ENCODE assay signal across 8 cellular contexts in genomic region chr16:30063893-30064745, GRCh38. TPM values are rescaled to one million over a fixed set of nuclear protein-coding genes. Genes with fewer than 3 reads are reported as not detected.
DNase-seq lines count a peak whose midpoint lies in the region; ATAC-seq and TF ChIP-seq lines count a peak whose summit lies in the region.

No MANE protein-coding gene starts in this region.

- peak in 13 of 14 donors; percentile 71 to 90 (median 79) for DNase-seq in C1 segment of cervical spinal cord (lab: John Stamatoyannopoulos, UW)
- peak; percentile 33 for DNase-seq in NCI-H1694 treated with DMSO at 0.1 percent for 48 hours (lab: John Stamatoyannopoulos, UW)
- DNase-seq in WTC11 (ENCODE audit: low spot score), result peak; percentile 56
- peak; percentile 35 to 37 for DNase-seq in central memory CD8-positive, alpha-beta T cell (ENCODE audit: low spot score in 2 of 2)
- DNase-seq in stimulated activated CD4-positive, alpha-beta T cell treated with anti-CD3 and anti-CD28 coated beads, Interleukin-1b, Interleukin-23, amount 100 ng/mL, for 24 hours (ENCODE audit: low read depth in 4 of 4, low spot score in 1 of 4), result peak; percentile 49 to 75 (median 56)

- H3K27ac ChIP-seq in layer of hippocampus (ENCODE audit: low read depth, low read length), result peak overlapping the region; percentile 100

- H3K27me3 ChIP-seq in layer of hippocampus (ENCODE audit: control insufficient read depth, insufficient read depth, low read length), result no peaks in the 10 kb centered on the region

- ATAC-seq in GM21360 (IDR thresholded peaks at IDR 0.05; ENCODE audit: unreplicated experiment), result peak; percentile 32
- peak; percentile 33 for ATAC-seq in WTC11
- no peak for ATAC-seq in central memory CD8-positive, alpha-beta T cell (replicated peaks; ENCODE audit: extremely low read depth, poor library complexity, severe bottlenecking)
- ATAC-seq in HG03025 (IDR thresholded peaks at IDR 0.05; ENCODE audit: low FRiP score, unreplicated experiment), result no peak

- H3K4me3 Mint-ChIP-seq in WTC11, result peak overlapping the region; percentile 96
- H3K4me3 Mint-ChIP-seq in central memory CD8-positive, alpha-beta T cell, result peak overlapping the region; percentile 96

- H3K27me3 Mint-ChIP-seq in WTC11 (ENCODE audit: low read depth), result no peaks in the 10 kb centered on the region
- H3K27me3 Mint-ChIP-seq in central memory CD8-positive, alpha-beta T cell, result no peaks in the 10 kb centered on the region

- peaks cover 25% of the 10 kb centered on the region for H3K36me3 Mint-ChIP-seq in WTC11
- peaks cover 41% of the 10 kb centered on the region for H3K36me3 Mint-ChIP-seq in central memory CD8-positive, alpha-beta T cell (ENCODE audit: insufficient read depth)

- H3K9me3 Mint-ChIP-seq in WTC11, result no peaks in the 10 kb centered on the region
- H3K9me3 Mint-ChIP-seq in central memory CD8-positive, alpha-beta T cell, result no peaks in the 10 kb centered on the region

- CTCF ChIA-PET in WTC11 (lab: Charles Lee), result interaction anchor here (0.6 to 5.1 kb wide), 14 partner anchors 9 to 279 kb away, joined by 3 to 89 read pairs (median 6); partner anchors contain the start of genes PAGR1, PPP4C, SEZ6L2 and TBX6

- no peak for TF ChIP-seq CTCF in WTC11 (IDR thresholded peaks at IDR 0.05)

- peak overlapping the region; percentile 98 for H3K27ac Mint-ChIP-seq in WTC11
- H3K27ac Mint-ChIP-seq in central memory CD8-positive, alpha-beta T cell (ENCODE audit: low read depth), result peak overlapping the region; percentile 98

- POLR2A ChIA-PET in WTC11 (lab: Charles Lee), result interaction anchor here (1.3 to 2.3 kb wide), 2 partner anchors 9 to 27 kb away, joined by 4 to 27 read pairs; partner anchors contain the start of gene TBX6

- peaks cover 32% of the 10 kb centered on the region for H3K4me1 Mint-ChIP-seq in WTC11
- peaks cover 33% of the 10 kb centered on the region for H3K4me1 Mint-ChIP-seq in central memory CD8-positive, alpha-beta T cell

TF ChIP-seq in WTC11, 78 proteins besides CTCF, POLR2A, EP300 and RAD21:
- TF ChIP-seq CREM (CRISPR knock-in tag; IDR thresholded peaks at IDR 0.05) (no peak), SMAD3 (CRISPR knock-in tag; IDR thresholded peaks at IDR 0.05; ENCODE audit: borderline replicate concordance) (no peak), ZNF263 (CRISPR knock-in tag; IDR thresholded peaks at IDR 0.05; ENCODE audit: low read depth) (peak; percentile 77; the same call in 1 of the 2 replicates), ATF6 (CRISPR knock-in tag; IDR thresholded peaks at IDR 0.05) (no peak), TCF7 (CRISPR knock-in tag; IDR thresholded peaks at IDR 0.05; ENCODE audit: low read depth) (no peak), TP53 (CRISPR knock-in tag; IDR thresholded peaks at IDR 0.05) (no peak), FOXP4 (CRISPR knock-in tag; IDR thresholded peaks at IDR 0.05) (0 out of 2 replicates have a peak, but pooled peaks have one; percentile 25), ETV6 (CRISPR knock-in tag; IDR thresholded peaks at IDR 0.05) (no peak), NR2C2 (CRISPR knock-in tag; IDR thresholded peaks at IDR 0.05) (no peak), USF2 (CRISPR knock-in tag; IDR thresholded peaks at IDR 0.05) (peak; percentile 90), TEAD1 (CRISPR knock-in tag; IDR thresholded peaks at IDR 0.05) (0 out of 2 replicates have a peak, but pooled peaks have one; percentile 13), USF1 (CRISPR knock-in tag; IDR thresholded peaks at IDR 0.05) (peak; percentile 88), ELF4 (CRISPR knock-in tag; IDR thresholded peaks at IDR 0.05; ENCODE audit: low read depth) (no peak), ZSCAN18 (CRISPR knock-in tag; IDR thresholded peaks at IDR 0.05) (no peak), MAX (CRISPR knock-in tag; IDR thresholded peaks at IDR 0.05) (peak; percentile 45), TEAD4 (CRISPR knock-in tag; IDR thresholded peaks at IDR 0.05) (no peak)

RNA-seq across cellular contexts. Expression of gene ALDOA, which starts 1.4 kb away (rescaled TPM):
- 1,537 to 1,958 TPM (median 1,913 TPM) in 3 replicates for total RNA-seq in WTC11 (2021)

RNA-seq across cellular contexts. Expression of gene PPP4C, which starts 11.7 kb away (rescaled TPM):
- 159 to 164 TPM (median 161 TPM) in 3 replicates for total RNA-seq in WTC11 (2021)

RNA-seq across cellular contexts. Expression of gene TBX6, which starts 27.6 kb away (rescaled TPM):
- total RNA-seq in WTC11 (2021), result 5.1 to 7.6 TPM (median 6.6 TPM) in 3 replicates

RNA-seq across cellular contexts. Expression of gene YPEL3, which starts 31.9 kb away (rescaled TPM):
- 43.7 to 52.7 TPM (median 51.7 TPM) in 3 replicates for total RNA-seq in WTC11 (2021)

RNA-seq across cellular contexts. Expression of gene TLCD3B, which starts 33.0 kb away (rescaled TPM):
- total RNA-seq in WTC11 (2021), result 28.1 to 30.3 TPM (median 30.2 TPM) in 3 replicates

Comparison
In these comparisons a context has a peak if more than half of its experiments do, and no peak if none do; other contexts are left out.
1. ATAC-seq: peak in GM21360 (single experiment) and WTC11 (single experiment); none in central memory CD8-positive, alpha-beta T cell (single experiment) and HG03025 (single experiment).
2. Peak in every context shown above with its lines, with median percentiles within 50 percentile points of each other: DNase-seq.